23 cellular contexts compared by ENCODE assay signal in genomic region chr5:92544042-92544441, GRCh38.
DNase-seq lines count a peak whose midpoint lies in the region; ATAC-seq and TF ChIP-seq lines count a peak whose summit lies in the region.
"Had no signal": no experiment of that assay in that cellular context is flagged by ENCODE, and none has a peak within 500 bp of the region (broad histone marks: within the 10 kb centered on the region; RNA-seq: fewer than 3 reads in every experiment).

No MANE protein-coding gene starts in this region.

- no peak overlapping the region for H2AK5ac ChIP-seq in IMR-90 (ENCODE audit: low read depth, low read length)

- H3K14ac ChIP-seq in IMR-90 (replicated peaks; ENCODE audit: low read depth, low read length): peak overlapping the region; percentile 20

- POLR2A ChIA-PET in IMR-90 (lab: Charles Lee; ENCODE audit: unreplicated experiment): no interaction called here

- H3K27ac Mint-ChIP-seq in activated naive CD4-positive, alpha-beta T cell treated with anti-CD3 and anti-CD28 coated beads for 36 hours: no peak overlapping the region
- H3K27ac Mint-ChIP-seq: activated naive CD4-positive, alpha-beta T cell treated with anti-CD3 and anti-CD28 coated beads, Interleukin-2, amount 10 ng/mL, durations not matched to agents 7 days and 5 days; effector memory CD8-positive, alpha-beta T cell had no signal

- BruUV-seq in IMR-90 (replicated peaks; lab: Mats Ljungman, UMichigan): no TSS peak

- intact Hi-C loops in IMR-90 (cut with micrococcal nuclease): no loop called here
- intact Hi-C loops in activated naive CD4-positive, alpha-beta T cell treated with anti-CD3 and anti-CD28 coated beads for 36 hours (cut with micrococcal nuclease): no loop called here

- no peak for TF ChIP-seq POLR2A in IMR-90 (IDR thresholded peaks at IDR 0.05; ENCODE audit: low read depth, low read length)

- peaks cover 4% of the 10 kb centered on the region for H3K4me1 ChIP-seq in IMR-90 (ENCODE audit: control insufficient read depth, insufficient read depth, low read length)
- H3K4me1 ChIP-seq in effector memory CD4-positive, alpha-beta T cell (ENCODE audit: control insufficient read depth, insufficient read depth, low read length, poor library complexity, severe bottlenecking): no peaks in the 10 kb centered on the region
- H3K4me1 ChIP-seq: BE2C, esophagus muscularis mucosa, uterus had no signal

- peak overlapping the region; percentile 71; the same call in 1 of the 2 replicates for H2BK20ac ChIP-seq in IMR-90 (ENCODE audit: low read depth, low read length)

- WGBS in IMR-90 (ENCODE audit: extremely low coverage in 2 of 2, insufficient read length in 1 of 2), 2 experiments: no CpG with 5 or more reads among the region's 3 CpGs

- peak; percentile 28; the same call in 1 of the 2 replicates for ATAC-seq in IMR-90 (ENCODE audit: low read depth)
- no peak for ATAC-seq in HG02870 (IDR thresholded peaks at IDR 0.05; ENCODE audit: unreplicated experiment)
- ATAC-seq in HG02884 (IDR thresholded peaks at IDR 0.05; ENCODE audit: unreplicated experiment): no peak
- ATAC-seq: effector memory CD8-positive, alpha-beta T cell; left ventricle myocardium superior had no signal

- H3K4me2 ChIP-seq in IMR-90 (ENCODE audit: low read depth, low read length): peak overlapping the region; percentile 75; the same call in 1 of the 2 replicates

- no peaks in the 10 kb centered on the region for H3K79me1 ChIP-seq in IMR-90 (ENCODE audit: low read depth in 1 of 2, low read length in 2 of 2)

- H3K9ac ChIP-seq in IMR-90 (ENCODE audit: low read depth, low read length): no peak overlapping the region

- H4K91ac ChIP-seq in IMR-90 (ENCODE audit: insufficient read depth, low read depth, low read length): peak overlapping the region; percentile 14; the same call in 1 of the 2 replicates

- H4K20me1 ChIP-seq in IMR-90 (ENCODE audit: insufficient read depth, low read length): no peaks in the 10 kb centered on the region

- TF ChIP-seq RAD21 in IMR-90 (IDR thresholded peaks at IDR 0.05; ENCODE audit: low read length): no peak

- H2AK9ac ChIP-seq in IMR-90 (replicated peaks; ENCODE audit: low read depth, low read length, poor library complexity): no peak overlapping the region

- H3K23ac ChIP-seq in IMR-90 (ENCODE audit: low read depth, low read length): no peak overlapping the region

- H3K4me3 Mint-ChIP-seq in activated naive CD4-positive, alpha-beta T cell treated with anti-CD3 and anti-CD28 coated beads for 36 hours: no peak overlapping the region
- H3K4me3 Mint-ChIP-seq: activated naive CD4-positive, alpha-beta T cell treated with anti-CD3 and anti-CD28 coated beads, Interleukin-2, amount 10 ng/mL, durations not matched to agents 7 days and 5 days; effector memory CD8-positive, alpha-beta T cell had no signal

- DNase-seq in IMR-90 (no peak), dedifferentiated amniotic fluid mesenchymal stem cell (ENCODE audit: extremely low spot score) (peak; percentile 72), kidney tubule cell (ENCODE audit: low spot score) (peak; percentile 12)
- no peak for DNase-seq in effector memory CD4-positive, alpha-beta T cell
- no peak for DNase-seq in activated naive CD4-positive, alpha-beta T cell treated with anti-CD3 and anti-CD28 coated beads for 36 hours
- DNase-seq: activated naive CD4-positive, alpha-beta T cell treated with anti-CD3 and anti-CD28 coated beads, Interleukin-2, amount 10 ng/mL, durations not matched to agents 7 days and 5 days; activated T-cell treated with anti-CD3 and anti-CD28 coated beads, Interleukin-2, amount 50 U/mL, for 48 hours; anterior cingulate cortex; BE2C; cerebellar nuclear complex; DMS79; effector memory CD8-positive, alpha-beta T cell; head of caudate nucleus; left ventricle myocardium superior; NCI-H2029; NCI-H226; SIG-M5; stimulated activated CD4-positive, alpha-beta T cell treated with anti-CD3 and anti-CD28 coated beads, Interleukin-1b, Interleukin-23, amount 100 ng/mL, for 48 hours; T-helper 1 cell; uterus had no signal

- H2BK5ac ChIP-seq in IMR-90 (ENCODE audit: low read depth, low read length, poor library complexity, severe bottlenecking): peak overlapping the region; percentile 88

- TF ChIP-seq CTCF in IMR-90 (conservative IDR thresholded peaks at IDR 0.05; ENCODE audit: low read depth, low read length): no peak

- H3K27ac ChIP-seq in IMR-90 (ENCODE audit: insufficient read depth, low read length): peak overlapping the region; percentile 68
- H3K27ac ChIP-seq in effector memory CD4-positive, alpha-beta T cell (ENCODE audit: insufficient read depth, low read length, poor library complexity, severe bottlenecking): no peak overlapping the region
- H3K27ac ChIP-seq: esophagus muscularis mucosa, uterus had no signal

- no peaks in the 10 kb centered on the region for H3K27me3 ChIP-seq in IMR-90 (ENCODE audit: control insufficient read depth, insufficient read depth, low read length)
- H3K27me3 ChIP-seq in effector memory CD4-positive, alpha-beta T cell (replicated peaks; ENCODE audit: control insufficient read depth, insufficient read depth, low read length, poor library complexity, severe bottlenecking): no peaks in the 10 kb centered on the region
- H3K27me3 ChIP-seq: BE2C, esophagus muscularis mucosa, uterus had no signal

- H3K36me3 Mint-ChIP-seq in activated naive CD4-positive, alpha-beta T cell treated with anti-CD3 and anti-CD28 coated beads for 36 hours (ENCODE audit: low read depth): no peaks in the 10 kb centered on the region
- H3K36me3 Mint-ChIP-seq: activated naive CD4-positive, alpha-beta T cell treated with anti-CD3 and anti-CD28 coated beads, Interleukin-2, amount 10 ng/mL, durations not matched to agents 7 days and 5 days had no signal

- in situ Hi-C loops in IMR-90 (cut with MboI; ENCODE audit: low sequenced_read_pairs): loop anchor here (10.0 kb wide), 1 partner anchor 1031 kb away; no protein-coding TSS in a partner anchor

- H3K9me1 ChIP-seq in IMR-90 (ENCODE audit: insufficient read depth, low read length): no peaks in the 10 kb centered on the region

- H2BK15ac ChIP-seq in IMR-90 (ENCODE audit: low read depth, low read length): no peak overlapping the region

- no peak overlapping the region for H2AFZ ChIP-seq in IMR-90 (replicated peaks; ENCODE audit: low read length, poor library complexity)

- no peaks in the 10 kb centered on the region; the same call in 1 of the 2 replicates for H3K9me3 ChIP-seq in IMR-90 (ENCODE audit: control insufficient read depth, insufficient read depth, low read length)
- no peaks in the 10 kb centered on the region for H3K9me3 ChIP-seq in effector memory CD4-positive, alpha-beta T cell (ENCODE audit: control insufficient read depth, low read length)
- H3K9me3 ChIP-seq: BE2C, esophagus muscularis mucosa, uterus had no signal

- H3K9me3 Mint-ChIP-seq in activated naive CD4-positive, alpha-beta T cell treated with anti-CD3 and anti-CD28 coated beads for 36 hours: peaks cover 5% of the 10 kb centered on the region

- H3K27me3 Mint-ChIP-seq in activated naive CD4-positive, alpha-beta T cell treated with anti-CD3 and anti-CD28 coated beads for 36 hours (ENCODE audit: low read depth): no peaks in the 10 kb centered on the region
- H3K27me3 Mint-ChIP-seq: activated naive CD4-positive, alpha-beta T cell treated with anti-CD3 and anti-CD28 coated beads, Interleukin-2, amount 10 ng/mL, durations not matched to agents 7 days and 5 days; effector memory CD8-positive, alpha-beta T cell had no signal

- H3K56ac ChIP-seq in IMR-90 (ENCODE audit: extremely low read depth, insufficient read depth, low read length): no peak overlapping the region

- no peak overlapping the region for H3K4me3 ChIP-seq in IMR-90 (ENCODE audit: insufficient read depth, low read depth, low read length)
- H3K4me3 ChIP-seq in effector memory CD4-positive, alpha-beta T cell (ENCODE audit: insufficient read depth, low read depth, low read length, poor library complexity, severe bottlenecking): no peak overlapping the region
- H3K4me3 ChIP-seq: esophagus muscularis mucosa, uterus had no signal

- H3K4me1 Mint-ChIP-seq in activated naive CD4-positive, alpha-beta T cell treated with anti-CD3 and anti-CD28 coated beads for 36 hours (ENCODE audit: low read depth): no peaks in the 10 kb centered on the region
- H3K4me1 Mint-ChIP-seq: activated naive CD4-positive, alpha-beta T cell treated with anti-CD3 and anti-CD28 coated beads, Interleukin-2, amount 10 ng/mL, durations not matched to agents 7 days and 5 days had no signal

- H4K8ac ChIP-seq in IMR-90 (ENCODE audit: low read depth in 2 of 2, low read length in 2 of 2): peak overlapping the region in 1 of 2 experiments; percentile 57; a peak in 1 of 4 replicates

- CTCF ChIA-PET in IMR-90 (lab: Yijun Ruan, JAX): interaction anchor here (0.6 to 1.2 kb wide), 2 partner anchors 26 to 1224 kb away, joined by 3 to 4 read pairs; no protein-coding TSS in a partner anchor
- CTCF ChIA-PET in activated naive CD4-positive, alpha-beta T cell treated with anti-CD3 and anti-CD28 coated beads for 36 hours (lab: Charles Lee): no interaction called here

- peak overlapping the region; percentile 75 for H2BK120ac ChIP-seq in IMR-90 (ENCODE audit: low read depth, low read length)

- H3K18ac ChIP-seq in IMR-90 (ENCODE audit: low read depth, low read length): peak overlapping the region; percentile 98

- H4K5ac ChIP-seq in IMR-90 (ENCODE audit: low read depth, low read length): peak overlapping the region; percentile 94; the same call in 1 of the 2 replicates

- peak overlapping the region; percentile 54; the same call in 1 of the 2 replicates for H3K4ac ChIP-seq in IMR-90 (ENCODE audit: low read depth, low read length)

- no peaks in the 10 kb centered on the region for H3K36me3 ChIP-seq in IMR-90 (ENCODE audit: control insufficient read depth, insufficient read depth, low read length)
- H3K36me3 ChIP-seq in effector memory CD4-positive, alpha-beta T cell (ENCODE audit: control insufficient read depth, insufficient read depth, low read length): no peaks in the 10 kb centered on the region
- H3K36me3 ChIP-seq: BE2C, esophagus muscularis mucosa, uterus had no signal

- dilution Hi-C loops in IMR-90 (cut with HindIII; ENCODE audit: low sequenced_read_pairs, unreplicated experiment): no loop called here

TF ChIP-seq in IMR-90, 13 proteins besides CTCF, POLR2A, EP300 and RAD21:
- no peak for TF ChIP-seq RFX5 (IDR thresholded peaks at IDR 0.05; ENCODE audit: low read depth, low read length)

Comparison
In these comparisons a context has a peak if more than half of its experiments do, and no peak if none do; other contexts are left out.
1. DNase-seq: peak in dedifferentiated amniotic fluid mesenchymal stem cell (single experiment) and kidney tubule cell (single experiment); none in IMR-90 (single experiment), effector memory CD4-positive, alpha-beta T cell (0 of 3) and activated naive CD4-positive, alpha-beta T cell treated with anti-CD3 and anti-CD28 coated beads for 36 hours (single experiment).